8 cellular contexts compared by ENCODE assay signal in the genomic region with DNA sequence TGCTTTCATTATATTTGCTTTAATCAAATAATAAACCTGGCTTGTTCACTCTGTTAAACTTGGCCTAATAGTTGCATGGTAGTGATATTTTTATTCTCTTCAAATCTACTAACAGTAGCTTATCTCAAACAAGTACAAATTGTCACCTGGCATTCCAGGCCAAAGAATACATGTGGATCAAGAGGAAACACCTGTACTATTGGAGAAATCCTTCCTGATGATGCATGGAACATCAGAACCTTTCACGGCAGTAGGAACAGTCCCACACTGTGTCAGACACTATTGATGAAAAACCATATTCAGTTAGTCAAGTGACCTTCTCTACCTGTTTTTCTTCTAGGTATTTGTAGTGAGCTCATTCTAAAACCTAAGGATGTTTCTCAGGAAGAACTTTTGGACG.
"Had no signal": no experiment of that assay in that cellular context is flagged by ENCODE, and none has a peak within 500 bp of the region (broad histone marks: within the 10 kb centered on the region; RNA-seq: fewer than 3 reads in every experiment).

No MANE protein-coding gene starts in this region.

- H2AFZ ChIP-seq: GM23338 had no signal

- DNase-seq: H9, HCEC 1CT, IMR-90, KBM-7 had no signal

- FAIRE-seq: H1, H54, HTR-8/SVneo had no signal

- H3K4me3 ChIP-seq: GM23338 had no signal

- H3K4me2 ChIP-seq: GM23338 had no signal
